ENCODE assay signal across 8 cellular contexts in the genomic region with DNA sequence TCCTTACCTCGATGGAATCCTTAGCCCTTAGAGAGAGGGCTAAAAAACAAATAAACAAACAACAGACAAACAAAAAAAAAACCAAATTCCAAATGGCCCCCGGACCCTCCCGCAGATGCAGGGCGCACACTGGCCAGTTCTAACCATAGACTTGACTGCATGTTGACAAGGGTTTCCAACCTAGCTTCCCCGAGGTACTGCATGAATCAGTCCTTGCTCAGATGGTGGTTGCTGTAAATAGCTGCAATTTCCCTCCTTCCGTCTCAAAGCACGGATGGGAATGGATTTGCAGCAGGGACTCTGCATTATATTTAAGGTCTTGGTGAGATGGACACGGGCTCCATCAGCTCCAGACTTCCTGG.
A peak's percentile ranks its signal among the peaks of the same experiment; 100 is the strongest.
DNase-seq lines count a peak whose midpoint lies in the region; ATAC-seq lines count a peak whose summit lies in the region.

No MANE protein-coding gene starts in this region.

- H3K9me3 ChIP-seq in MG63 (peaks cover 3% of the 10 kb centered on the region), iPS DF 6.9 (ENCODE audit: control insufficient read depth, insufficient read depth, low read length) (no peaks in the 10 kb centered on the region)

- peak; percentile 47 for DNase-seq in NCI-H1105 treated with DMSO at 0.1 percent for 48 hours (lab: John Stamatoyannopoulos, UW)
- DNase-seq in NCI-H1105 (lab: John Stamatoyannopoulos, UW): no peak
- peak; percentile 23 for DNase-seq in MG63
- peak; percentile 49 for DNase-seq in amniotic epithelial cell (ENCODE audit: low read depth)
- no peak for DNase-seq in iPS DF 6.9 (ENCODE audit: low read depth, low spot score)
- peak; percentile 57 for DNase-seq in renal cortical epithelial cell (ENCODE audit: low read depth)
- no peak for DNase-seq in NCI-H1436 (lab: John Stamatoyannopoulos, UW)

- no peaks in the 10 kb centered on the region for H3K4me1 ChIP-seq in iPS DF 6.9 (ENCODE audit: control insufficient read depth, insufficient read depth, low read length)

- WGBS in iPS DF 6.9 (ENCODE audit: insufficient coverage, insufficient read length): no CpG with 5 or more reads among the region's 8 CpGs

- no peaks in the 10 kb centered on the region for H3K36me3 ChIP-seq in MG63
- H3K36me3 ChIP-seq in iPS DF 6.9 (ENCODE audit: control insufficient read depth, insufficient read depth, low read length): no peaks in the 10 kb centered on the region

- ATAC-seq in GM21786 (IDR thresholded peaks at IDR 0.05; ENCODE audit: unreplicated experiment): peak; percentile 15

- H3K27ac ChIP-seq in iPS DF 6.9 (ENCODE audit: low read length): no peak overlapping the region

- H3K4me3 ChIP-seq in MG63: peak overlapping the region; percentile 64
- H3K4me3 ChIP-seq in iPS DF 6.9 (ENCODE audit: low read length): peak overlapping the region; percentile 44; the same call in 1 of the 2 replicates

- H3K27me3 ChIP-seq in MG63 (no peaks in the 10 kb centered on the region), iPS DF 6.9 (ENCODE audit: control insufficient read depth, insufficient read depth, low read length) (no peaks in the 10 kb centered on the region)

Comparison
In these comparisons a context has a peak if more than half of its experiments do, and no peak if none do; other contexts are left out.
1. DNase-seq: peak in NCI-H1105 treated with DMSO at 0.1 percent for 48 hours (single experiment), MG63 (single experiment), amniotic epithelial cell (single experiment) and renal cortical epithelial cell (single experiment); none in NCI-H1105 (single experiment), iPS DF 6.9 (single experiment) and NCI-H1436 (single experiment).